Comparison of ENCODE assay signal across 8 cellular contexts in the genomic region with DNA sequence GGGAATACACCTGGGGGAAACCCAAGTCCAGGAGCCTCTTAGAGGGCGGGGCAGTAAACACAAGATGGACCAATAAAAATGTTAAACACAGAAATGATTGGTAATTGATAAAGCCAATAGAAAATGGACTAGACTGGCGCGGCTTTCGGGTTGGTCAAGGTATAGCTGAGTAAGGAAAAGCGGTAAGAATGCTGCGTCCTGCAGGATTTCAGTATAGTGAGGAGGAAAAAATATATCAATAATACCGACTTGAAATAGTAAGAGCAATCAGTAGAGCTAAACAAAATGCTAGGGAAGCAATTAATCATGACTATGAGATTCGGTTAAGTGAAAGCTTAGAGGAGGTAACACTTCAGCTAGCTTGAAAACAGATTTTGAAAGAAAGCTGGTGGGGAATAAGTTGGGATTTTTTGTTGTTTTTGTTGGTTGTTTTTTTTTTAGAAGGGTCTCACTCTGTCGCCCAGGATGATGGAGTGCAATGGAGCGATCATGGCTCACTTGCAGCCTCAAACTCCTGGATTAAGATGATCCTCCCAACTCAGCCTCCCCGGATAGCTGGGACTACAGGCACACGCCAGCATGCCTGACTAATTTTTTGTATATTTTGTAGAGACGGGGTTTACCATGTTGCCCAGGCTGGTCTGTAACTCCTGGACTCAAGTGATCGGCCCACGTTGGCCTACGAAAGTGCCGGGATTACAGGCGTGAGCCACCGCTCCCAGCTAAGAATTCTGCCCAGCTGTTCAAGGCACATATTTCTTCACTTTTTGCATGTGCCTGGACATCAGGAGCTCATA. TPM values are rescaled to one million over a fixed set of nuclear protein-coding genes. Genes with fewer than 3 reads are reported as not detected.
A peak's percentile ranks its signal among the peaks of the same experiment; 100 is the strongest.
DNase-seq lines count a peak whose midpoint lies in the region; ATAC-seq and TF ChIP-seq lines count a peak whose summit lies in the region.

No MANE protein-coding gene starts in this region.

- no peak for TF ChIP-seq POLR2A in testis (IDR thresholded peaks at IDR 0.05)

- DNase-seq in HAP-1 (ENCODE audit: low spot score in 2 of 2), result no peak
- no peak for DNase-seq in ascending aorta (ENCODE audit: low spot score in 2 of 2)
- no peak for DNase-seq in left lung
- no peak for DNase-seq in testis
- no peak for DNase-seq in head of caudate nucleus
- DNase-seq in stimulated activated CD4-positive, alpha-beta T cell treated with anti-CD3 and anti-CD28 coated beads, Interleukin-1b, Interleukin-23, amount 100 ng/mL, for 48 hours, result no peak
- no peak for DNase-seq in ureter (ENCODE audit: low spot score)

- WGBS in testis, 2 donors, result 26 to 38% methylated on average over 19 of the region's 19 CpGs

- H3K4me1 ChIP-seq in HAP-1 (peaks cover 9% of the 10 kb centered on the region), ascending aorta (peaks cover 3 to 9% of the 10 kb centered on the region in 2 donors), left lung (peaks cover 5 to 24% of the 10 kb centered on the region in 2 donors), testis (no peaks in the 10 kb centered on the region)

- H3K27ac ChIP-seq in ascending aorta, result peak overlapping the region in 1 of 2 donors; percentile 53
- peak overlapping the region; percentile 60 to 81 for H3K27ac ChIP-seq in left lung
- peak overlapping the region in 1 of 2 donors; percentile 65 for H3K27ac ChIP-seq in testis

- in situ Hi-C loops in HAP-1 (cut with MboI; ENCODE audit: low sequenced_read_pairs), result loop anchor here (5.0 to 10.0 kb wide), 3 partner anchors 144 to 657 kb away; a partner anchor contains a TSS

- H3K4me3 ChIP-seq in HAP-1 (peak overlapping the region; percentile 69), ascending aorta (peak overlapping the region; percentile 87 to 94), left lung (peak overlapping the region; percentile 77 to 90), testis (peak overlapping the region; percentile 71 to 86)

- intact Hi-C loops in ascending aorta (cut with DNase I), result loop anchor here (1.0 to 10.0 kb wide), 12 partner anchors 9 to 761 kb away; a partner anchor contains a TSS
- intact Hi-C loops in left lung (cut with DNase I), result loop anchor here in 1 of 2 donors (5.0 to 10.0 kb wide), 3 partner anchors 129 to 477 kb away; a partner anchor contains a TSS
- intact Hi-C loops in testis (cut with DNase I; ENCODE audit: low total_unique reads), result loop anchor here (10.0 kb wide), 1 partner anchor 137 kb away; no protein-coding TSS in a partner anchor
- intact Hi-C loops in head of caudate nucleus (cut with DNase I), result loop anchor here (2.0 to 10.0 kb wide), 3 partner anchors 131 to 479 kb away; a partner anchor contains a TSS

- ATAC-seq in left lung (no peak), HG03196 (IDR thresholded peaks at IDR 0.05; ENCODE audit: unreplicated experiment) (no peak)

- H3K9me3 ChIP-seq in HAP-1, result no peaks in the 10 kb centered on the region
- no peaks in the 10 kb centered on the region for H3K9me3 ChIP-seq in ascending aorta
- H3K9me3 ChIP-seq in left lung, result no peaks in the 10 kb centered on the region
- no peaks in the 10 kb centered on the region for H3K9me3 ChIP-seq in testis

- H3K27me3 ChIP-seq in HAP-1 (ENCODE audit: low read depth) (no peaks in the 10 kb centered on the region), ascending aorta (no peaks in the 10 kb centered on the region), left lung (no peaks in the 10 kb centered on the region), testis (no peaks in the 10 kb centered on the region)

- H3K36me3 ChIP-seq in HAP-1 (replicated peaks) (no peaks in the 10 kb centered on the region; the same call in 1 of the 2 replicates), ascending aorta (no peaks in the 10 kb centered on the region), left lung (no peaks in the 10 kb centered on the region), testis (ENCODE audit: low read depth, missing control alignments) (no peaks in the 10 kb centered on the region)

- no peak for TF ChIP-seq CTCF in ascending aorta (IDR thresholded peaks at IDR 0.05)
- TF ChIP-seq CTCF in left lung (IDR thresholded peaks at IDR 0.05), result no peak
- TF ChIP-seq CTCF in testis (IDR thresholded peaks at IDR 0.05), result no peak

RNA-seq across cellular contexts. Expression of a gene that starts 0.7 kb away (rescaled TPM):
- 0.32 TPM for total RNA-seq in ascending aorta
- total RNA-seq in left lung, result 1 to 10 TPM; 4.3 to 5.9 TPM
- 10 to 100 TPM; 14.3 to 20.9 TPM for total RNA-seq in testis
- 22.7 TPM for polyA plus RNA-seq in testis (ENCODE audit: insufficient read depth, low read depth, low replicate concordance)
- 12.3 TPM for total RNA-seq in ureter

RNA-seq across cellular contexts. Expression of a gene that starts 8.2 kb away (rescaled TPM):
- total RNA-seq in ascending aorta, result not detected
- total RNA-seq in left lung, result 1 to 10 TPM in 1 of 2 donors, under 1 TPM in 1; 0.50 to 2.0 TPM
- 1 to 10 TPM; 2.9 to 4.8 TPM for total RNA-seq in testis
- polyA plus RNA-seq in testis (ENCODE audit: insufficient read depth, low read depth, low replicate concordance), result 5.7 TPM
- 3.2 TPM for total RNA-seq in ureter

RNA-seq across cellular contexts. Expression of a gene that starts 8.4 kb away (rescaled TPM):
- total RNA-seq in ascending aorta, result 3.6 TPM
- total RNA-seq in left lung, result 1 to 10 TPM; 5.8 to 5.9 TPM
- 1 to 10 TPM; 7.1 to 7.3 TPM for total RNA-seq in testis
- polyA plus RNA-seq in testis (ENCODE audit: insufficient read depth, low read depth, low replicate concordance), result 17.4 TPM
- 9.7 TPM for total RNA-seq in ureter

RNA-seq across cellular contexts. Expression of a gene that starts 30.0 kb away (rescaled TPM):
- total RNA-seq in ascending aorta, result 245 TPM
- 100 to 1,000 TPM; 427 to 579 TPM for total RNA-seq in left lung
- total RNA-seq in testis, result 100 to 1,000 TPM; 180 to 185 TPM
- polyA plus RNA-seq in testis (ENCODE audit: insufficient read depth, low read depth, low replicate concordance), result 251 TPM
- total RNA-seq in ureter, result 351 TPM

RNA-seq across cellular contexts. Expression of a gene that starts 59.0 kb away (rescaled TPM):
- total RNA-seq in ascending aorta (77.5 TPM), left lung (100 to 1,000 TPM; 183 to 258 TPM), testis (10 to 100 TPM; 51.1 to 60.1 TPM), ureter (120 TPM)
- polyA plus RNA-seq in testis (ENCODE audit: insufficient read depth, low read depth, low replicate concordance), result 63.7 TPM
